11 cellular contexts compared by ENCODE assay signal in genomic region chr3:13348671-13349396, GRCh38.
DNase-seq lines count a peak whose midpoint lies in the region; ATAC-seq lines count a peak whose summit lies in the region.
"Had no signal": no experiment of that assay in that cellular context is flagged by ENCODE, and none has a peak within 500 bp of the region (broad histone marks: within the 10 kb centered on the region; RNA-seq: fewer than 3 reads in every experiment).

No MANE protein-coding gene starts in this region.

- WGBS in mesendoderm (ENCODE audit: extremely low coverage, insufficient coverage, low lambda C conversion rate), result no CpG with 5 or more reads among the region's 13 CpGs

- H3K56ac ChIP-seq in mesendoderm (ENCODE audit: low read length), result no peak overlapping the region

- H4K8ac ChIP-seq in mesendoderm (ENCODE audit: low read depth, low read length), result no peak overlapping the region

- no peak overlapping the region for H2BK120ac ChIP-seq in mesendoderm (ENCODE audit: low read depth, low read length)

- no peak overlapping the region for H2AK5ac ChIP-seq in mesendoderm (ENCODE audit: low read length)

- H3K79me2 ChIP-seq in mesendoderm (ENCODE audit: control insufficient read depth, insufficient read depth, low read length), result no peaks in the 10 kb centered on the region

- H3K4ac ChIP-seq in mesendoderm (ENCODE audit: low read depth, low read length), result no peak overlapping the region

- H3K27ac ChIP-seq in mesendoderm (ENCODE audit: low read depth, low read length), result peak overlapping the region; percentile 23

- no peak overlapping the region for H4K5ac ChIP-seq in mesendoderm (ENCODE audit: low read length)

- no peaks in the 10 kb centered on the region for H3K9me3 Mint-ChIP-seq in IgD-negative memory B cell
- H3K9me3 Mint-ChIP-seq: stimulated activated memory B cell treated with anti-CD40 and anti-IgM and Interleukin-4, amounts not matched to agents 10 μg/mL and 1 μg/mL and 100 μg/mL, for 72 hours had no signal

- H3K23ac ChIP-seq in mesendoderm (ENCODE audit: low read length), result no peak overlapping the region

- H3K79me1 ChIP-seq in mesendoderm (ENCODE audit: low read length), result no peaks in the 10 kb centered on the region

- H3K36me3 Mint-ChIP-seq in IgD-negative memory B cell, result peaks cover 3% of the 10 kb centered on the region

- no peak for ATAC-seq in HG03045 (IDR thresholded peaks at IDR 0.05; ENCODE audit: unreplicated experiment)
- ATAC-seq: stimulated activated memory B cell treated with anti-CD40 and anti-IgM and Interleukin-4, amounts not matched to agents 10 μg/mL and 1 μg/mL and 100 μg/mL, for 72 hours had no signal

- H3K27ac Mint-ChIP-seq in IgD-negative memory B cell, result peak overlapping the region in 2 of 3 donors; percentile 43 to 86
- H3K27ac Mint-ChIP-seq: stimulated activated memory B cell treated with anti-CD40 and anti-IgM and Interleukin-4, amounts not matched to agents 10 μg/mL and 1 μg/mL and 100 μg/mL, for 72 hours had no signal

- H3K9me3 ChIP-seq in adipocyte (ENCODE audit: control insufficient read depth, low read length), result no peaks in the 10 kb centered on the region

- no peak overlapping the region for H3K9ac ChIP-seq in adipocyte (ENCODE audit: low read length)
- H3K9ac ChIP-seq in mesendoderm (ENCODE audit: low read length), result no peak overlapping the region

- H3K4me1 ChIP-seq in adipocyte (ENCODE audit: control insufficient read depth, insufficient read depth, low read length) (no peaks in the 10 kb centered on the region), mesendoderm (ENCODE audit: control insufficient read depth, low read depth, low read length) (peaks cover 4% of the 10 kb centered on the region)

- no peak overlapping the region for H3K4me3 Mint-ChIP-seq in IgD-negative memory B cell
- H3K4me3 Mint-ChIP-seq: stimulated activated memory B cell treated with anti-CD40 and anti-IgM and Interleukin-4, amounts not matched to agents 10 μg/mL and 1 μg/mL and 100 μg/mL, for 72 hours had no signal

- no peak overlapping the region for H3K4me3 ChIP-seq in adipocyte (ENCODE audit: low read length)
- H3K4me3 ChIP-seq in mesendoderm (ENCODE audit: low read length), result no peak overlapping the region

- H2BK15ac ChIP-seq in mesendoderm (replicated peaks; ENCODE audit: low read depth), result no peak overlapping the region

- no peaks in the 10 kb centered on the region for H3K36me3 ChIP-seq in adipocyte (ENCODE audit: control insufficient read depth, insufficient read depth, low read length, severe bottlenecking)
- H3K36me3 ChIP-seq in mesendoderm (ENCODE audit: control insufficient read depth, insufficient read depth, low read length), result no peaks in the 10 kb centered on the region

- H3K27me3 ChIP-seq in adipocyte (replicated peaks; ENCODE audit: control insufficient read depth, insufficient read depth, low read length) (peaks cover 33% of the 10 kb centered on the region), mesendoderm (ENCODE audit: insufficient read depth, low read length, poor library complexity) (no peaks in the 10 kb centered on the region)

- no peaks in the 10 kb centered on the region for H3K27me3 Mint-ChIP-seq in IgD-negative memory B cell
- H3K27me3 Mint-ChIP-seq: stimulated activated memory B cell treated with anti-CD40 and anti-IgM and Interleukin-4, amounts not matched to agents 10 μg/mL and 1 μg/mL and 100 μg/mL, for 72 hours had no signal

- H3K18ac ChIP-seq in mesendoderm (ENCODE audit: low read length), result no peak overlapping the region

- H2BK5ac ChIP-seq in mesendoderm (ENCODE audit: low read length), result no peak overlapping the region

- no peak overlapping the region for H3K4me2 ChIP-seq in mesendoderm (ENCODE audit: low read length)

- DNase-seq in CD1c-positive myeloid dendritic cell (ENCODE audit: extremely low spot score) (peak; percentile 55), adipocyte (ENCODE audit: low read depth) (peak; percentile 19), mesendoderm (peak; percentile 56), NCI-H187 treated with DMSO at 0.1 percent for 48 hours (lab: John Stamatoyannopoulos, UW) (no peak), GM19238 (ENCODE audit: insufficient read length, low spot score) (no peak)
- DNase-seq in activated effector memory CD4-positive, alpha-beta T cell treated with anti-CD3 and anti-CD28 coated beads, Interleukin-2, amount 50 U/mL, for 16 hours, result no peak
- DNase-seq: activated CD4-positive, alpha-beta T cell treated with anti-CD3 and anti-CD28 coated beads for 1 hour; mammary epithelial cell had no signal

- peaks cover 0 to 12% (median 11%) of the 10 kb centered on the region in 3 donors for H3K4me1 Mint-ChIP-seq in IgD-negative memory B cell

Comparison
In these comparisons a context has a peak if more than half of its experiments do, and no peak if none do; other contexts are left out.
1. DNase-seq: peak in CD1c-positive myeloid dendritic cell (single experiment), adipocyte (single experiment) and mesendoderm (single experiment); none in NCI-H187 treated with DMSO at 0.1 percent for 48 hours (single experiment), activated effector memory CD4-positive, alpha-beta T cell treated with anti-CD3 and anti-CD28 coated beads, Interleukin-2, amount 50 U/mL, for 16 hours (single experiment) and GM19238 (single experiment).